Comparison of ENCODE assay signal across 22 cellular contexts in genomic region chr6:145480024-145480423, GRCh38.
"Had no signal": no experiment of that assay in that cellular context is flagged by ENCODE, and none has a peak within 500 bp of the region (broad histone marks: within the 10 kb centered on the region; RNA-seq: fewer than 3 reads in every experiment).

No MANE protein-coding gene starts in this region.

- H3K4me2 ChIP-seq: KMS-11 had no signal

- ATAC-seq: activated naive CD4-positive, alpha-beta T cell treated with anti-CD3 and anti-CD28 coated beads, Interleukin-2, amount 50 U/mL, for 72 hours; activated naive CD8-positive, alpha-beta T cell treated with anti-CD3 and anti-CD28 coated beads, Interleukin-2, amount 50 U/mL, for 24 hours; activated T-cell treated with anti-CD3 and anti-CD28 coated beads, Interleukin-2, amount 50 U/mL, for 4 hours; PC-3 had no signal

- H3K27ac ChIP-seq: KMS-11, VCaP had no signal

- DNase-seq: activated CD4-positive, alpha-beta memory T cell treated with anti-CD3 and anti-CD28 coated beads for 36 hours; activated CD4-positive, alpha-beta T cell treated with anti-CD3 and anti-CD28 coated beads, Interleukin-2, amount 10 ng/mL, durations not matched to agents 7 days and 5 days; activated CD4-positive, CD25-positive, alpha-beta regulatory T cell; activated CD8-positive, alpha-beta memory T cell treated with anti-CD3 and anti-CD28 coated beads for 24 hours; activated effector memory CD4-positive, alpha-beta T cell treated with anti-CD3 and anti-CD28 coated beads, Interleukin-2, amount 50 U/mL, for 16 hours; activated naive CD4-positive, alpha-beta T cell treated with Interleukin-2 at 50 U/mL for 16 hours; activated naive CD8-positive, alpha-beta T cell treated with anti-CD3 and anti-CD28 coated beads, Interleukin-2, amount 50 U/mL, for 24 hours; activated T-cell treated with anti-CD3 and anti-CD28 coated beads, Interleukin-2, amount 50 U/mL, for 4 hours; amygdala; cortex of kidney; MM.1S; NCI-H1092 treated with DMSO at 0.1 percent for 48 hours; NCI-H1417 treated with DMSO at 0.1 percent for 48 hours; NCI-H1694 treated with DMSO at 0.1 percent for 48 hours; NCI-H2029 treated with DMSO at 0.1 percent for 48 hours; NCI-H446; NCI-H524; PC-3; SHP77 treated with DMSO at 0.1 percent for 48 hours had no signal

- H3K9ac ChIP-seq: KMS-11 had no signal
